8 cellular contexts compared by ENCODE assay signal in the genomic region with DNA sequence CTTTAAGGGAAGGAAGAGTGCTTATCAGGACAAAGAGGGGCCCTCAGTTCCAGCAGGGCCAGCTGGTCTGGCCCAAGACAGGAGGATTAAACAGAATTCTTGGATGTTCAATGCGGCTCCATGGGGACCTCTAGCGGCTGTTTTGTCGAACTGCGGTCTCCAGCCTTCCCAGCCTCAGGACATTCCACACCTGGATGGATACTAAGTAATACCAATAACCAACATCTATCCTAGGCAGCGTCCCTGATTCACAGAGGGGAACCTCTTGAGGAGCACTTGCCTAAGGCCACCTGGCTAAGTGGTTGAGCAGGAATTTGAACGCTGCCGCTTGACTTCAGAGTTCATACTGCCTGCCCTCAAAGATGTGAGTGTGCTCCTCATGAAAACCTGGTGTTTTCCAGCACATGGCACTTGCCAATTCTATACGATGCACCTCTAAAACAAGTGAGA. TPM values are rescaled to one million over a fixed set of nuclear protein-coding genes. Genes with fewer than 3 reads are reported as not detected.
DNase-seq lines count a peak whose midpoint lies in the region; ATAC-seq and TF ChIP-seq lines count a peak whose summit lies in the region.

No MANE protein-coding gene starts in this region.

- CTCF ChIA-PET in RWPE1 (lab: Yijun Ruan, JAX): interaction anchor here (0.6 to 1.7 kb wide), 8 partner anchors 9 to 587 kb away, joined by 3 to 6 read pairs (median 4); no protein-coding TSS in a partner anchor

- TF ChIP-seq POLR2A in vagina (IDR thresholded peaks at IDR 0.05): no peak

- intact Hi-C loops in vagina (cut with DNase I): loop anchor here (5.0 kb wide), 1 partner anchor 467 kb away; no protein-coding TSS in a partner anchor

- H3K36me3 ChIP-seq in vagina: no peaks in the 10 kb centered on the region

- no peaks in the 10 kb centered on the region for H3K4me1 ChIP-seq in vagina

- POLR2A ChIA-PET in RWPE1 (lab: Yijun Ruan, JAX; ENCODE audit: low non-redundant PET): no interaction called here

- H3K4me3 ChIP-seq in vagina: no peak overlapping the region

- H3K27me3 ChIP-seq in vagina: no peaks in the 10 kb centered on the region

- TF ChIP-seq CTCF in LNCAP (IDR thresholded peaks at IDR 0.05) (peak; percentile 97), RWPE1 (conservative IDR thresholded peaks at IDR 0.05; ENCODE audit: low read depth) (peak; percentile 93), vagina (IDR thresholded peaks at IDR 0.05) (peak; percentile 61 to 79 (median 72))

- peak; percentile 85 for DNase-seq in AG08395 (ENCODE audit: low spot score)
- peak; percentile 87 for DNase-seq in RWPE1 (ENCODE audit: low spot score)
- DNase-seq in activated T-helper 9 cell treated with anti-CD3 and anti-CD28 coated beads, Interleukin-2, amount 50 U/mL, for 16 hours (ENCODE audit: low read depth): peak; percentile 45
- DNase-seq in foreskin melanocyte: peak; percentile 29
- peak in 44 of 56 donors; percentile 9 to 83 (median 47) for DNase-seq in nucleus accumbens (lab: John Stamatoyannopoulos, UW)
- DNase-seq in vagina (ENCODE audit: extremely low spot score in 2 of 2): peak in 1 of 2 donors; percentile 86

- H3K27ac ChIP-seq in RWPE1: no peak overlapping the region
- no peak overlapping the region for H3K27ac ChIP-seq in vagina

- H3K9me3 ChIP-seq in vagina: no peaks in the 10 kb centered on the region

- peak; percentile 61 for ATAC-seq in GM18909 (IDR thresholded peaks at IDR 0.05; ENCODE audit: poor library complexity, unreplicated experiment)

RNA-seq across cellular contexts. Expression of a gene that starts 15.5 kb away (rescaled TPM):
- 9.8 TPM for total RNA-seq in vagina

RNA-seq across cellular contexts. Expression of a gene that starts 19.7 kb away (rescaled TPM):
- total RNA-seq in vagina: 152 TPM
